1 cellular context compared by ENCODE assay signal in the genomic region with DNA sequence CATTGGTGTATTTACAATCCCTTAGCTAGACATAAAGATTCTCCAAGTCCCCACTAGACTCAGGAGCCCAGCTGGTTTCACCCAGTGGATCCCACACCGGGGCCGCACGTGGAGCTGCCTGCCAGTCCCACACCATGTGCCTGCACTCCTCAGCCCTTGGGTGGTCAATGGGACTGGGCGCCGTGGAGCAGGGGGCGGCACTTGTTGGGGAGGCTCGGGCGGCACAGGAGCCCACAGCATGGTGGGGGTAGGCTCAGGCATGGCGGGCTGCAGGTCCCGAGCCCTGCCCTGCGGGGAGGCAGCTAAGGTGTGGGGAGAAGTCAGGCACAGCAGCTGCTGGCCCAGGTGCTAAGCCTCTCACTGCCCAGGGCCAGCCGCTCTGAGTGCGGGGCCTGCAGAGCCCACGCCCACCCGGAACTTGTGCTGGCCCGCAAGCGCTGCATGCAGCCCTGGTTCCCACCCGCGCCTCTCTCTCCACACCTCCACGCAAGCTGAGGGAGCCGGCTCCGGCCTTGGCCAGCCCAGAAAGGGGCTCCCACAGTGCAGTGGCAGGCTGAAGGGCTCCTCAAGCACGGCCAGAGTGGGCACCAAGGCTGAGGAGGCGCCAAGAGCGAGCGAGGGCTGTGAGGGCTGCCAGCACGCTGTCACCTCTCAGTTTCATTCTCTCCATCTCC. TPM values are rescaled to one million over a fixed set of nuclear protein-coding genes. Genes with fewer than 3 reads are reported as not detected.
"Had no signal": no experiment of that assay in that cellular context is flagged by ENCODE, and none has a peak within 500 bp of the region (broad histone marks: within the 10 kb centered on the region; RNA-seq: fewer than 3 reads in every experiment).

No MANE protein-coding gene starts in this region.

RNA-seq across cellular contexts. Expression of a gene that starts 6.3 kb away (rescaled TPM):
- total RNA-seq: osteocyte had no signal
